Comparison of ENCODE assay signal across 15 cellular contexts in genomic region chr2:11869423-11869991, GRCh38.
"Had no signal": no experiment of that assay in that cellular context is flagged by ENCODE, and none has a peak within 500 bp of the region (broad histone marks: within the 10 kb centered on the region; RNA-seq: fewer than 3 reads in every experiment).

No MANE protein-coding gene starts in this region.

- H3K4me3 ChIP-seq: cardiac muscle cell, esophagus squamous epithelium, hepatocyte, left lung, ovary, skin epidermis, tibial artery, uterus had no signal

- H3K9me3 ChIP-seq: esophagus squamous epithelium, left lung, ovary, tibial artery, uterus had no signal

- DNase-seq: activated CD4-positive, alpha-beta memory T cell treated with anti-CD3 and anti-CD28 coated beads for 36 hours; activated CD4-positive, alpha-beta T cell treated with anti-CD3 and anti-CD28 coated beads for 36 hours; effector CD4-positive, alpha-beta T cell; esophagus squamous epithelium; kidney; left lung; ovary; stimulated activated CD4-positive, alpha-beta T cell treated with anti-CD3 and anti-CD28 coated beads, Interleukin-4, amount 100 ng/mL, for 24 hours; stimulated activated naive CD4-positive, alpha-beta T cell; tibial artery; uterus; WERI-Rb-1 had no signal

- ATAC-seq: activated CD4-positive, alpha-beta T cell treated with anti-CD3 and anti-CD28 coated beads for 36 hours; left lung had no signal

- H3K27ac ChIP-seq: cardiac muscle cell, esophagus squamous epithelium, hepatocyte, left lung, ovary, skin epidermis, tibial artery, uterus, WERI-Rb-1 had no signal

- H3K36me3 ChIP-seq: cardiac muscle cell, esophagus squamous epithelium, left lung, ovary, tibial artery, uterus, WERI-Rb-1 had no signal

- H3K4me1 ChIP-seq: tibial artery, uterus had no signal

- H3K27me3 ChIP-seq: cardiac muscle cell, esophagus squamous epithelium, hepatocyte, left lung, ovary, tibial artery, uterus had no signal
